Comparison of ENCODE assay signal across 10 cellular contexts in genomic region chr4:7581477-7581876, GRCh38.
DNase-seq lines count a peak whose midpoint lies in the region; ATAC-seq and TF ChIP-seq lines count a peak whose summit lies in the region.
"Had no signal": no experiment of that assay in that cellular context is flagged by ENCODE, and none has a peak within 500 bp of the region (broad histone marks: within the 10 kb centered on the region; RNA-seq: fewer than 3 reads in every experiment).

No MANE protein-coding gene starts in this region.

- no peak overlapping the region for H3K27ac Mint-ChIP-seq in activated CD4-positive, alpha-beta memory T cell treated with anti-CD3 and anti-CD28 coated beads, Interleukin-2, amount 10 ng/mL, durations not matched to agents 7 days and 5 days
- H3K27ac Mint-ChIP-seq in T-helper 17 cell, result no peak overlapping the region
- H3K27ac Mint-ChIP-seq: activated naive CD8-positive, alpha-beta T cell had no signal

- H3K4me3 ChIP-seq in GM12865 (ENCODE audit: low read depth, low read length), result no peak overlapping the region
- H3K4me3 ChIP-seq in Jurkat, Clone E6-1 (ENCODE audit: low read length), result no peak overlapping the region
- H3K4me3 ChIP-seq: tibial artery had no signal

- peaks cover 11% of the 10 kb centered on the region for H3K36me3 Mint-ChIP-seq in activated CD4-positive, alpha-beta memory T cell treated with anti-CD3 and anti-CD28 coated beads, Interleukin-2, amount 10 ng/mL, durations not matched to agents 7 days and 5 days (ENCODE audit: low read depth)
- H3K36me3 Mint-ChIP-seq in T-helper 17 cell (ENCODE audit: low read depth), result no peaks in the 10 kb centered on the region

- CTCF ChIA-PET in activated CD4-positive, alpha-beta memory T cell treated with anti-CD3 and anti-CD28 coated beads, Interleukin-2, amount 10 ng/mL, durations not matched to agents 7 days and 5 days (lab: Charles Lee), result no interaction called here

- DNase-seq in GM12865 (ENCODE audit: low read depth), result peak; percentile 3
- peak; percentile 28 for DNase-seq in Jurkat, Clone E6-1 (ENCODE audit: low read depth, low spot score)
- DNase-seq in activated CD4-positive, alpha-beta memory T cell treated with anti-CD3 and anti-CD28 coated beads, Interleukin-2, amount 10 ng/mL, durations not matched to agents 7 days and 5 days, result peak; percentile 26
- no peak for DNase-seq in left lobe of liver (ENCODE audit: low spot score)
- no peak for DNase-seq in globus pallidus (ENCODE audit: low spot score)
- no peak for DNase-seq in T-helper 17 cell
- DNase-seq in cerebellar cortex (ENCODE audit: low spot score), result no peak
- DNase-seq: tibial artery had no signal

- H3K27me3 Mint-ChIP-seq in activated CD4-positive, alpha-beta memory T cell treated with anti-CD3 and anti-CD28 coated beads, Interleukin-2, amount 10 ng/mL, durations not matched to agents 7 days and 5 days, result no peaks in the 10 kb centered on the region
- no peaks in the 10 kb centered on the region for H3K27me3 Mint-ChIP-seq in T-helper 17 cell
- H3K27me3 Mint-ChIP-seq: activated naive CD8-positive, alpha-beta T cell had no signal

- peaks cover 32% of the 10 kb centered on the region for H3K9me3 Mint-ChIP-seq in activated CD4-positive, alpha-beta memory T cell treated with anti-CD3 and anti-CD28 coated beads, Interleukin-2, amount 10 ng/mL, durations not matched to agents 7 days and 5 days

- H3K4me1 Mint-ChIP-seq in activated CD4-positive, alpha-beta memory T cell treated with anti-CD3 and anti-CD28 coated beads, Interleukin-2, amount 10 ng/mL, durations not matched to agents 7 days and 5 days, result no peaks in the 10 kb centered on the region
- no peaks in the 10 kb centered on the region for H3K4me1 Mint-ChIP-seq in T-helper 17 cell

- POLR2A ChIA-PET in activated CD4-positive, alpha-beta memory T cell treated with anti-CD3 and anti-CD28 coated beads, Interleukin-2, amount 10 ng/mL, durations not matched to agents 7 days and 5 days (lab: Charles Lee), result no interaction called here

- no peak overlapping the region for H3K4me3 Mint-ChIP-seq in activated CD4-positive, alpha-beta memory T cell treated with anti-CD3 and anti-CD28 coated beads, Interleukin-2, amount 10 ng/mL, durations not matched to agents 7 days and 5 days
- H3K4me3 Mint-ChIP-seq in T-helper 17 cell, result no peak overlapping the region
- H3K4me3 Mint-ChIP-seq: activated naive CD8-positive, alpha-beta T cell had no signal

- ATAC-seq in left lobe of liver (peak; percentile 30), esophagus mucosa (no peak), T-helper 17 cell (no peak)

- TF ChIP-seq CTCF in GM12865 (IDR thresholded peaks at IDR 0.05; ENCODE audit: insufficient read depth, low read depth, low read length, missing control alignments), result no peak

- H3K9me3 ChIP-seq in T-helper 17 cell (ENCODE audit: control insufficient read depth, low read length, poor library complexity, severe bottlenecking), result peaks cover 5% of the 10 kb centered on the region

Comparison
In these comparisons a context has a peak if more than half of its experiments do, and no peak if none do; other contexts are left out.
1. DNase-seq: peak in GM12865 (single experiment), Jurkat, Clone E6-1 (single experiment) and activated CD4-positive, alpha-beta memory T cell treated with anti-CD3 and anti-CD28 coated beads, Interleukin-2, amount 10 ng/mL, durations not matched to agents 7 days and 5 days (single experiment); none in left lobe of liver (single experiment), globus pallidus (single experiment), T-helper 17 cell (0 of 3) and cerebellar cortex (single experiment).